8 cellular contexts compared by ENCODE assay signal in the genomic region with DNA sequence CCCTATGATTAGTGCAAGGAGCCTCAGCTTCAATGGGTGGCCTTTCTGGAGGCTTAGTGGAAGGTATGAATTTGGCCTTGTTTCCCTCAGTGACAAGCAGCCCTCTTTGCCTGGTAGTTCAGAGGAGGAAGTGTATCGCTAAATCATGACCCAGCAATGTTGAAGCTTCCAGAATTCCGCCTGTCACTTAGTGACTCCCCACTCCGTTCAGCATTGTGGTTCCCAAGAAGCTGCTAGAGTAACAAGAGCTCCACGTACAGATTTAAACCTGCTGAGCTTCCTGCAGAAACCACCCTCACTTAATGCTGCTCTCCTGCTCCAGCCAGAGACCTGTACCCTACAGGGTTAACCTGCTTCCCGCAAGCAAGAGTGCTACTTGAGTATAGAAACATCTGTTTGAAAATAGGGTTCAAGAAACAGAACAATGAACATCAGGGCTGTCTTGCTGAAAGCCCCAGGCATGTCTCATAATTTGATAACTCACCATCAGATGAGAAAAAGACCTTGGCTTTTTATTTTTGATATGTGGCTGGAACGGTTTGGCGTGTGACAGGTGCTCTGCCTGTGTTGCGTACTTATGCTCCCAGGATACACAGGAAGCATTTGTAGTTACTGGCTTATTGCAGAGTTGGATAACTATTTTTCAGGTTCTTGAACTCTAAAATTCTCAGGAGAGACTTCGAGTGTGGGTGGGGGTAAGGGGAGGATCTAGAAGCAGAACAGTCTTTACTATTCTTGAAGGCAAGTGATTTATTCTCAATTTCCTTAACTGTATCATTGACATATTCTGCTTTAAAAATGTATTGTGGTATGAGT.
DNase-seq lines count a peak whose midpoint lies in the region; ATAC-seq and TF ChIP-seq lines count a peak whose summit lies in the region.

No MANE protein-coding gene starts in this region.

- no peaks in the 10 kb centered on the region for H4K20me1 ChIP-seq in IMR-90 (ENCODE audit: insufficient read depth, low read length)

- TF ChIP-seq CTCF in AG10803 (conservative IDR thresholded peaks at IDR 0.05; ENCODE audit: low read length) (no peak), IMR-90 (conservative IDR thresholded peaks at IDR 0.05; ENCODE audit: low read depth, low read length) (no peak), neural crest cell (conservative IDR thresholded peaks at IDR 0.05) (no peak)

- no peaks in the 10 kb centered on the region for H3K36me3 Mint-ChIP-seq in neural crest cell (ENCODE audit: low read depth)

- H3K4ac ChIP-seq in IMR-90 (ENCODE audit: low read depth, low read length): no peak overlapping the region

- DNase-seq in AG10803 (ENCODE audit: low read depth) (no peak), IMR-90 (no peak), neural crest cell (ENCODE audit: low read depth, low spot score) (no peak), T1000 (lab: John Stamatoyannopoulos, UW) (no peak), NCI-H1694 treated with DMSO at 0.1 percent for 48 hours (lab: John Stamatoyannopoulos, UW) (no peak)

- H2BK120ac ChIP-seq in IMR-90 (ENCODE audit: low read depth, low read length): no peak overlapping the region

- no peak for TF ChIP-seq RAD21 in IMR-90 (IDR thresholded peaks at IDR 0.05; ENCODE audit: low read length)

- H4K5ac ChIP-seq in IMR-90 (ENCODE audit: low read depth, low read length): no peak overlapping the region

- dilution Hi-C loops in IMR-90 (cut with HindIII; ENCODE audit: low sequenced_read_pairs, unreplicated experiment): no loop called here

- no peak for TF ChIP-seq POLR2A in IMR-90 (IDR thresholded peaks at IDR 0.05; ENCODE audit: low read depth, low read length)

- H2AK9ac ChIP-seq in IMR-90 (replicated peaks; ENCODE audit: low read depth, low read length, poor library complexity): no peak overlapping the region

- H3K23ac ChIP-seq in IMR-90 (ENCODE audit: low read depth, low read length): peak overlapping the region; percentile 59; the same call in 1 of the 2 replicates

- H3K9me3 Mint-ChIP-seq in neural crest cell: no peaks in the 10 kb centered on the region

- in situ Hi-C loops in IMR-90 (cut with MboI; ENCODE audit: low sequenced_read_pairs): no loop called here

- no peak overlapping the region for H2BK15ac ChIP-seq in IMR-90 (ENCODE audit: low read depth, low read length)

- H4K91ac ChIP-seq in IMR-90 (ENCODE audit: insufficient read depth, low read depth, low read length): no peak overlapping the region

- H3K14ac ChIP-seq in IMR-90 (replicated peaks; ENCODE audit: low read depth, low read length): no peak overlapping the region

- CTCF ChIA-PET in IMR-90 (lab: Yijun Ruan, JAX): no interaction called here

- H3K4me2 ChIP-seq in IMR-90 (ENCODE audit: low read depth, low read length): peak overlapping the region; percentile 61

- no peaks in the 10 kb centered on the region for H3K79me1 ChIP-seq in IMR-90 (ENCODE audit: low read depth in 1 of 2, low read length in 2 of 2)

- no peak overlapping the region for H3K27ac Mint-ChIP-seq in neural crest cell (ENCODE audit: unreplicated experiment)

- H3K27me3 ChIP-seq in IMR-90 (ENCODE audit: control insufficient read depth, insufficient read depth, low read length) (peaks cover 27% of the 10 kb centered on the region), esophagus (ENCODE audit: control insufficient read depth in 1 of 2, insufficient read depth in 2 of 2, low read length in 2 of 2) (no peaks in the 10 kb centered on the region)

- H3K4me3 ChIP-seq in AG10803 (ENCODE audit: low read length): peak overlapping the region; percentile 61
- peak overlapping the region; percentile 63 for H3K4me3 ChIP-seq in IMR-90 (ENCODE audit: insufficient read depth, low read depth, low read length)
- peak overlapping the region; percentile 78 to 90 for H3K4me3 ChIP-seq in esophagus (ENCODE audit: low read depth in 1 of 2, low read length in 2 of 2)

- H3K9me1 ChIP-seq in IMR-90 (ENCODE audit: insufficient read depth, low read length): no peaks in the 10 kb centered on the region

- no peak overlapping the region; the same call in 1 of the 2 replicates for H3K9ac ChIP-seq in IMR-90 (ENCODE audit: low read depth, low read length)

- H3K18ac ChIP-seq in IMR-90 (ENCODE audit: low read depth, low read length): no peak overlapping the region

- no peak overlapping the region for H2BK5ac ChIP-seq in IMR-90 (ENCODE audit: low read depth, low read length, poor library complexity, severe bottlenecking)

- H3K27me3 Mint-ChIP-seq in neural crest cell (ENCODE audit: low read depth): peaks cover 63% of the 10 kb centered on the region

- H3K4me3 Mint-ChIP-seq in neural crest cell: peak overlapping the region; percentile 86

- H3K27ac ChIP-seq in IMR-90 (ENCODE audit: insufficient read depth, low read length) (no peak overlapping the region), esophagus (ENCODE audit: low read depth in 2 of 2, low read length in 1 of 2) (peak overlapping the region; percentile 72 to 86)

- peaks cover 26% of the 10 kb centered on the region for H3K4me1 Mint-ChIP-seq in neural crest cell

- BruUV-seq in IMR-90 (replicated peaks; lab: Mats Ljungman, UMichigan): no TSS peak

- H3K36me3 ChIP-seq in IMR-90 (ENCODE audit: control insufficient read depth, insufficient read depth, low read length) (no peaks in the 10 kb centered on the region), esophagus (ENCODE audit: control insufficient read depth in 2 of 2, insufficient read depth in 2 of 2, low read length in 1 of 2) (no peaks in the 10 kb centered on the region)

- WGBS in IMR-90 (ENCODE audit: extremely low coverage in 2 of 2, insufficient read length in 1 of 2), 2 experiments: no CpG with 5 or more reads among the region's 9 CpGs
- 28 to 30% methylated on average over 9 of the region's 9 CpGs for WGBS in esophagus, 2 donors

- H4K8ac ChIP-seq in IMR-90 (ENCODE audit: low read depth in 2 of 2, low read length in 2 of 2): no peak overlapping the region

- H3K4me1 ChIP-seq in IMR-90 (ENCODE audit: control insufficient read depth, insufficient read depth, low read length) (no peaks in the 10 kb centered on the region), esophagus (ENCODE audit: control insufficient read depth in 2 of 2, insufficient read depth in 2 of 2, low read length in 1 of 2) (peaks cover 2 to 3% of the 10 kb centered on the region in 2 donors)

- no peak overlapping the region for H2BK20ac ChIP-seq in IMR-90 (ENCODE audit: low read depth, low read length)

- H2AK5ac ChIP-seq in IMR-90 (ENCODE audit: low read depth, low read length): no peak overlapping the region

- intact Hi-C loops in IMR-90 (cut with micrococcal nuclease): no loop called here

- POLR2A ChIA-PET in IMR-90 (lab: Charles Lee; ENCODE audit: unreplicated experiment): no interaction called here

- H2AFZ ChIP-seq in IMR-90 (replicated peaks; ENCODE audit: low read length, poor library complexity): peak overlapping the region; percentile 68

- ATAC-seq in IMR-90 (ENCODE audit: low read depth) (no peak), HG02642 (IDR thresholded peaks at IDR 0.05; ENCODE audit: poor library complexity, unreplicated experiment) (no peak), GM19328 (IDR thresholded peaks at IDR 0.05; ENCODE audit: unreplicated experiment) (no peak)

- H3K56ac ChIP-seq in IMR-90 (ENCODE audit: extremely low read depth, insufficient read depth, low read length): no peak overlapping the region

- H3K9me3 ChIP-seq in IMR-90 (ENCODE audit: control insufficient read depth, insufficient read depth, low read length): no peaks in the 10 kb centered on the region
- no peaks in the 10 kb centered on the region for H3K9me3 ChIP-seq in esophagus (ENCODE audit: control insufficient read depth in 2 of 2, insufficient read depth in 1 of 2, low read depth in 1 of 2, low read length in 1 of 2)

TF ChIP-seq in IMR-90, 13 proteins besides CTCF, POLR2A, EP300 and RAD21:
- TF ChIP-seq MAFK (IDR thresholded peaks at IDR 0.05; ENCODE audit: low read depth, low read length): no peak
- no peak for TF ChIP-seq SMC3 (IDR thresholded peaks at IDR 0.05; ENCODE audit: low read depth, low read length)
- no peak for TF ChIP-seq CEBPB (IDR thresholded peaks at IDR 0.05; ENCODE audit: low read depth, low read length)
- TF ChIP-seq RCOR1 (IDR thresholded peaks at IDR 0.05; ENCODE audit: insufficient replicate concordance, low read length): no peak
- TF ChIP-seq, protein P1, sequence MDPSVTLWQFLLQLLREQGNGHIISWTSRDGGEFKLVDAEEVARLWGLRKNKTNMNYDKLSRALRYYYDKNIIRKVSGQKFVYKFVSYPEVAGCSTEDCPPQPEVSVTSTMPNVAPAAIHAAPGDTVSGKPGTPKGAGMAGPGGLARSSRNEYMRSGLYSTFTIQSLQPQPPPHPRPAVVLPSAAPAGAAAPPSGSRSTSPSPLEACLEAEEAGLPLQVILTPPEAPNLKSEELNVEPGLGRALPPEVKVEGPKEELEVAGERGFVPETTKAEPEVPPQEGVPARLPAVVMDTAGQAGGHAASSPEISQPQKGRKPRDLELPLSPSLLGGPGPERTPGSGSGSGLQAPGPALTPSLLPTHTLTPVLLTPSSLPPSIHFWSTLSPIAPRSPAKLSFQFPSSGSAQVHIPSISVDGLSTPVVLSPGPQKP (IDR thresholded peaks at IDR 0.05; ENCODE audit: borderline replicate concordance, low read depth, low read length): no peak
- TF ChIP-seq, protein P2, sequence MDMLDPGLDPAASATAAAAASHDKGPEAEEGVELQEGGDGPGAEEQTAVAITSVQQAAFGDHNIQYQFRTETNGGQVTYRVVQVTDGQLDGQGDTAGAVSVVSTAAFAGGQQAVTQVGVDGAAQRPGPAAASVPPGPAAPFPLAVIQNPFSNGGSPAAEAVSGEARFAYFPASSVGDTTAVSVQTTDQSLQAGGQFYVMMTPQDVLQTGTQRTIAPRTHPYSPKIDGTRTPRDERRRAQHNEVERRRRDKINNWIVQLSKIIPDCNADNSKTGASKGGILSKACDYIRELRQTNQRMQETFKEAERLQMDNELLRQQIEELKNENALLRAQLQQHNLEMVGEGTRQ (IDR thresholded peaks at IDR 0.05; ENCODE audit: low read depth, low read length): no peak
- TF ChIP-seq FOS (IDR thresholded peaks at IDR 0.05; ENCODE audit: low read depth, low read length): no peak
- no peak for TF ChIP-seq MXI1 (IDR thresholded peaks at IDR 0.05; ENCODE audit: borderline replicate concordance, low read depth, low read length)
